ENCODE assay signal across 1 cellular context in the genomic region with DNA sequence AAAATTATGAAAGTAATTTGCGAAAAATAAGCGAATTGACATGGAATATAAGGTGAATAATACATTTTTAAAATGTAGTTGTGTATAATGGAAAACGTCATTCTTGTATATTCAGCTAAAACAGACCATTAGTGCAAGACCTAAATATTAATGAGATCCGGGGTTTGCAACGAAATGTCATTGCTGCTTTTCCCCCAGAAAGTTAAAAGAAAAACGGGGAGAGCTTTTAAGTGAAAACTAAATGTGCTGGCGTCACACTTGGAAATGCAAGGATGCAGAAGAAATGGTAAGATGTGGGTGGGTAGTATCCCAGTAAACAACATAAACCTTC.
TF ChIP-seq lines count a peak whose summit lies in the region.

No MANE protein-coding gene starts in this region.

TF ChIP-seq in GM12878, 131 proteins besides CTCF, POLR2A, EP300 and RAD21:
- no peak for TF ChIP-seq ZNF622 (IDR thresholded peaks at IDR 0.05)
- TF ChIP-seq, protein P1, sequence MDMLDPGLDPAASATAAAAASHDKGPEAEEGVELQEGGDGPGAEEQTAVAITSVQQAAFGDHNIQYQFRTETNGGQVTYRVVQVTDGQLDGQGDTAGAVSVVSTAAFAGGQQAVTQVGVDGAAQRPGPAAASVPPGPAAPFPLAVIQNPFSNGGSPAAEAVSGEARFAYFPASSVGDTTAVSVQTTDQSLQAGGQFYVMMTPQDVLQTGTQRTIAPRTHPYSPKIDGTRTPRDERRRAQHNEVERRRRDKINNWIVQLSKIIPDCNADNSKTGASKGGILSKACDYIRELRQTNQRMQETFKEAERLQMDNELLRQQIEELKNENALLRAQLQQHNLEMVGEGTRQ (IDR thresholded peaks at IDR 0.05; ENCODE audit: borderline replicate concordance, low read depth, low read length) = no peak
- TF ChIP-seq YBX1 (IDR thresholded peaks at IDR 0.05) = no peak
- TF ChIP-seq RAD51 (IDR thresholded peaks at IDR 0.05) = 0 out of 2 replicates have a peak, but pooled peaks have one; percentile 21
- TF ChIP-seq, protein P2, sequence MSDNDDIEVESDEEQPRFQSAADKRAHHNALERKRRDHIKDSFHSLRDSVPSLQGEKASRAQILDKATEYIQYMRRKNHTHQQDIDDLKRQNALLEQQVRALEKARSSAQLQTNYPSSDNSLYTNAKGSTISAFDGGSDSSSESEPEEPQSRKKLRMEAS (IDR thresholded peaks at IDR 0.05; ENCODE audit: low read depth, low read length) = no peak
- no peak for TF ChIP-seq HDAC2 (IDR thresholded peaks at IDR 0.05)
- TF ChIP-seq CBX5 (IDR thresholded peaks at IDR 0.05; ENCODE audit: low read depth) = no peak
- no peak for TF ChIP-seq BMI1 (IDR thresholded peaks at IDR 0.05; ENCODE audit: borderline replicate concordance)
- no peak for TF ChIP-seq JUND (IDR thresholded peaks at IDR 0.05; ENCODE audit: low read depth, low read length)
- no peak for TF ChIP-seq GATAD2B (conservative IDR thresholded peaks at IDR 0.05; ENCODE audit: low read depth)
- TF ChIP-seq, protein P3, sequence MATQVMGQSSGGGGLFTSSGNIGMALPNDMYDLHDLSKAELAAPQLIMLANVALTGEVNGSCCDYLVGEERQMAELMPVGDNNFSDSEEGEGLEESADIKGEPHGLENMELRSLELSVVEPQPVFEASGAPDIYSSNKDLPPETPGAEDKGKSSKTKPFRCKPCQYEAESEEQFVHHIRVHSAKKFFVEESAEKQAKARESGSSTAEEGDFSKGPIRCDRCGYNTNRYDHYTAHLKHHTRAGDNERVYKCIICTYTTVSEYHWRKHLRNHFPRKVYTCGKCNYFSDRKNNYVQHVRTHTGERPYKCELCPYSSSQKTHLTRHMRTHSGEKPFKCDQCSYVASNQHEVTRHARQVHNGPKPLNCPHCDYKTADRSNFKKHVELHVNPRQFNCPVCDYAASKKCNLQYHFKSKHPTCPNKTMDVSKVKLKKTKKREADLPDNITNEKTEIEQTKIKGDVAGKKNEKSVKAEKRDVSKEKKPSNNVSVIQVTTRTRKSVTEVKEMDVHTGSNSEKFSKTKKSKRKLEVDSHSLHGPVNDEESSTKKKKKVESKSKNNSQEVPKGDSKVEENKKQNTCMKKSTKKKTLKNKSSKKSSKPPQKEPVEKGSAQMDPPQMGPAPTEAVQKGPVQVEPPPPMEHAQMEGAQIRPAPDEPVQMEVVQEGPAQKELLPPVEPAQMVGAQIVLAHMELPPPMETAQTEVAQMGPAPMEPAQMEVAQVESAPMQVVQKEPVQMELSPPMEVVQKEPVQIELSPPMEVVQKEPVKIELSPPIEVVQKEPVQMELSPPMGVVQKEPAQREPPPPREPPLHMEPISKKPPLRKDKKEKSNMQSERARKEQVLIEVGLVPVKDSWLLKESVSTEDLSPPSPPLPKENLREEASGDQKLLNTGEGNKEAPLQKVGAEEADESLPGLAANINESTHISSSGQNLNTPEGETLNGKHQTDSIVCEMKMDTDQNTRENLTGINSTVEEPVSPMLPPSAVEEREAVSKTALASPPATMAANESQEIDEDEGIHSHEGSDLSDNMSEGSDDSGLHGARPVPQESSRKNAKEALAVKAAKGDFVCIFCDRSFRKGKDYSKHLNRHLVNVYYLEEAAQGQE (IDR thresholded peaks at IDR 0.05; ENCODE audit: low read depth, low read length) = no peak
- no peak for TF ChIP-seq EZH2 (IDR thresholded peaks at IDR 0.05; ENCODE audit: borderline replicate concordance, control insufficient read depth, low read depth, low read length)
- TF ChIP-seq PAX8 (IDR thresholded peaks at IDR 0.05) = peak; percentile 32; the same call in 1 of the 2 replicates
- TF ChIP-seq PML (IDR thresholded peaks at IDR 0.05; ENCODE audit: low read length) = 0 out of 2 replicates have a peak, but pooled peaks have one; percentile 50
- TF ChIP-seq, protein P4, sequence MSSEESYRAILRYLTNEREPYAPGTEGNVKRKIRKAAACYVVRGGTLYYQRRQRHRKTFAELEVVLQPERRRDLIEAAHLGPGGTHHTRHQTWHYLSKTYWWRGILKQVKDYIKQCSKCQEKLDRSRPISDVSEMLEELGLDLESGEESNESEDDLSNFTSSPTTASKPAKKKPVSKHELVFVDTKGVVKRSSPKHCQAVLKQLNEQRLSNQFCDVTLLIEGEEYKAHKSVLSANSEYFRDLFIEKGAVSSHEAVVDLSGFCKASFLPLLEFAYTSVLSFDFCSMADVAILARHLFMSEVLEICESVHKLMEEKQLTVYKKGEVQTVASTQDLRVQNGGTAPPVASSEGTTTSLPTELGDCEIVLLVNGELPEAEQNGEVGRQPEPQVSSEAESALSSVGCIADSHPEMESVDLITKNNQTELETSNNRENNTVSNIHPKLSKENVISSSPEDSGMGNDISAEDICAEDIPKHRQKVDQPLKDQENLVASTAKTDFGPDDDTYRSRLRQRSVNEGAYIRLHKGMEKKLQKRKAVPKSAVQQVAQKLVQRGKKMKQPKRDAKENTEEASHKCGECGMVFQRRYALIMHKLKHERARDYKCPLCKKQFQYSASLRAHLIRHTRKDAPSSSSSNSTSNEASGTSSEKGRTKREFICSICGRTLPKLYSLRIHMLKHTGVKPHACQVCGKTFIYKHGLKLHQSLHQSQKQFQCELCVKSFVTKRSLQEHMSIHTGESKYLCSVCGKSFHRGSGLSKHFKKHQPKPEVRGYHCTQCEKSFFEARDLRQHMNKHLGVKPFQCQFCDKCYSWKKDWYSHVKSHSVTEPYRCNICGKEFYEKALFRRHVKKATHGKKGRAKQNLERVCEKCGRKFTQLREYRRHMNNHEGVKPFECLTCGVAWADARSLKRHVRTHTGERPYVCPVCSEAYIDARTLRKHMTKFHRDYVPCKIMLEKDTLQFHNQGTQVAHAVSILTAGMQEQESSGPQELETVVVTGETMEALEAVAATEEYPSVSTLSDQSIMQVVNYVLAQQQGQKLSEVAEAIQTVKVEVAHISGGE (CRISPR knock-in tag; IDR thresholded peaks at IDR 0.05) = no peak
- TF ChIP-seq RCOR1 (conservative IDR thresholded peaks at IDR 0.05; ENCODE audit: low read depth, low read length) = no peak
- TF ChIP-seq NR2F1 (conservative IDR thresholded peaks at IDR 0.05) = no peak
- TF ChIP-seq, protein P5, sequence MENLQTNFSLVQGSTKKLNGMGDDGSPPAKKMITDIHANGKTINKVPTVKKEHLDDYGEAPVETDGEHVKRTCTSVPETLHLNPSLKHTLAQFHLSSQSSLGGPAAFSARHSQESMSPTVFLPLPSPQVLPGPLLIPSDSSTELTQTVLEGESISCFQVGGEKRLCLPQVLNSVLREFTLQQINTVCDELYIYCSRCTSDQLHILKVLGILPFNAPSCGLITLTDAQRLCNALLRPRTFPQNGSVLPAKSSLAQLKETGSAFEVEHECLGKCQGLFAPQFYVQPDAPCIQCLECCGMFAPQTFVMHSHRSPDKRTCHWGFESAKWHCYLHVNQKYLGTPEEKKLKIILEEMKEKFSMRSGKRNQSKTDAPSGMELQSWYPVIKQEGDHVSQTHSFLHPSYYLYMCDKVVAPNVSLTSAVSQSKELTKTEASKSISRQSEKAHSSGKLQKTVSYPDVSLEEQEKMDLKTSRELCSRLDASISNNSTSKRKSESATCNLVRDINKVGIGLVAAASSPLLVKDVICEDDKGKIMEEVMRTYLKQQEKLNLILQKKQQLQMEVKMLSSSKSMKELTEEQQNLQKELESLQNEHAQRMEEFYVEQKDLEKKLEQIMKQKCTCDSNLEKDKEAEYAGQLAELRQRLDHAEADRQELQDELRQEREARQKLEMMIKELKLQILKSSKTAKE (IDR thresholded peaks at IDR 0.05; ENCODE audit: low read depth, poor library complexity, severe bottlenecking) = peak; percentile 41
- no peak for TF ChIP-seq SMAD5 (IDR thresholded peaks at IDR 0.05; ENCODE audit: low read depth)
- no peak for TF ChIP-seq JUNB (IDR thresholded peaks at IDR 0.05)
- TF ChIP-seq, protein P6, sequence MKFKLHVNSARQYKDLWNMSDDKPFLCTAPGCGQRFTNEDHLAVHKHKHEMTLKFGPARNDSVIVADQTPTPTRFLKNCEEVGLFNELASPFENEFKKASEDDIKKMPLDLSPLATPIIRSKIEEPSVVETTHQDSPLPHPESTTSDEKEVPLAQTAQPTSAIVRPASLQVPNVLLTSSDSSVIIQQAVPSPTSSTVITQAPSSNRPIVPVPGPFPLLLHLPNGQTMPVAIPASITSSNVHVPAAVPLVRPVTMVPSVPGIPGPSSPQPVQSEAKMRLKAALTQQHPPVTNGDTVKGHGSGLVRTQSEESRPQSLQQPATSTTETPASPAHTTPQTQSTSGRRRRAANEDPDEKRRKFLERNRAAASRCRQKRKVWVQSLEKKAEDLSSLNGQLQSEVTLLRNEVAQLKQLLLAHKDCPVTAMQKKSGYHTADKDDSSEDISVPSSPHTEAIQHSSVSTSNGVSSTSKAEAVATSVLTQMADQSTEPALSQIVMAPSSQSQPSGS (IDR thresholded peaks at IDR 0.05; ENCODE audit: low read length) = no peak
- TF ChIP-seq, protein P7, sequence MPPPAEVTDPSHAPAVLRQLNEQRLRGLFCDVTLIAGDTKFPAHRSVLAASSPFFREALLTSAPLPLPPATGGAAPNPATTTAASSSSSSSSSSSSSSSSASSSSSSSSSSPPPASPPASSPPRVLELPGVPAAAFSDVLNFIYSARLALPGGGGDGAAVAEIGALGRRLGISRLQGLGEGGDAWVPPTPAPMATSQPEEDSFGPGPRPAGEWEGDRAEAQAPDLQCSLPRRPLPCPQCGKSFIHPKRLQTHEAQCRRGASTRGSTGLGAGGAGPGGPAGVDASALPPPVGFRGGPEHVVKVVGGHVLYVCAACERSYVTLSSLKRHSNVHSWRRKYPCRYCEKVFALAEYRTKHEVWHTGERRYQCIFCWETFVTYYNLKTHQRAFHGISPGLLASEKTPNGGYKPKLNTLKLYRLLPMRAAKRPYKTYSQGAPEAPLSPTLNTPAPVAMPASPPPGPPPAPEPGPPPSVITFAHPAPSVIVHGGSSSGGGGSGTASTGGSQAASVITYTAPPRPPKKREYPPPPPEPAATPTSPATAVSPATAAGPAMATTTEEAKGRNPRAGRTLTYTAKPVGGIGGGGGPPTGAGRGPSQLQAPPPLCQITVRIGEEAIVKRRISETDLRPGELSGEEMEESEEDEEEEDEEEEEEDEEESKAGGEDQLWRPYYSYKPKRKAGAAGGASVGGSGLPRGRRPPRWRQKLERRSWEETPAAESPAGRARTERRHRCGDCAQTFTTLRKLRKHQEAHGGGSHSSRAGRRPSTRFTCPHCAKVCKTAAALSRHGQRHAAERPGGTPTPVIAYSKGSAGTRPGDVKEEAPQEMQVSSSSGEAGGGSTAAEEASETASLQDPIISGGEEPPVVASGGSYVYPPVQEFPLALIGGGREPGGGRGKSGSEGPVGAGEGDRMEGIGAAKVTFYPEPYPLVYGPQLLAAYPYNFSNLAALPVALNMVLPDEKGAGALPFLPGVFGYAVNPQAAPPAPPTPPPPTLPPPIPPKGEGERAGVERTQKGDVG (CRISPR knock-in tag; IDR thresholded peaks at IDR 0.05) = no peak
- peak; percentile 46 for TF ChIP-seq FOXM1 (IDR thresholded peaks at IDR 0.05; ENCODE audit: low read depth, low read length)
- TF ChIP-seq, protein P8, sequence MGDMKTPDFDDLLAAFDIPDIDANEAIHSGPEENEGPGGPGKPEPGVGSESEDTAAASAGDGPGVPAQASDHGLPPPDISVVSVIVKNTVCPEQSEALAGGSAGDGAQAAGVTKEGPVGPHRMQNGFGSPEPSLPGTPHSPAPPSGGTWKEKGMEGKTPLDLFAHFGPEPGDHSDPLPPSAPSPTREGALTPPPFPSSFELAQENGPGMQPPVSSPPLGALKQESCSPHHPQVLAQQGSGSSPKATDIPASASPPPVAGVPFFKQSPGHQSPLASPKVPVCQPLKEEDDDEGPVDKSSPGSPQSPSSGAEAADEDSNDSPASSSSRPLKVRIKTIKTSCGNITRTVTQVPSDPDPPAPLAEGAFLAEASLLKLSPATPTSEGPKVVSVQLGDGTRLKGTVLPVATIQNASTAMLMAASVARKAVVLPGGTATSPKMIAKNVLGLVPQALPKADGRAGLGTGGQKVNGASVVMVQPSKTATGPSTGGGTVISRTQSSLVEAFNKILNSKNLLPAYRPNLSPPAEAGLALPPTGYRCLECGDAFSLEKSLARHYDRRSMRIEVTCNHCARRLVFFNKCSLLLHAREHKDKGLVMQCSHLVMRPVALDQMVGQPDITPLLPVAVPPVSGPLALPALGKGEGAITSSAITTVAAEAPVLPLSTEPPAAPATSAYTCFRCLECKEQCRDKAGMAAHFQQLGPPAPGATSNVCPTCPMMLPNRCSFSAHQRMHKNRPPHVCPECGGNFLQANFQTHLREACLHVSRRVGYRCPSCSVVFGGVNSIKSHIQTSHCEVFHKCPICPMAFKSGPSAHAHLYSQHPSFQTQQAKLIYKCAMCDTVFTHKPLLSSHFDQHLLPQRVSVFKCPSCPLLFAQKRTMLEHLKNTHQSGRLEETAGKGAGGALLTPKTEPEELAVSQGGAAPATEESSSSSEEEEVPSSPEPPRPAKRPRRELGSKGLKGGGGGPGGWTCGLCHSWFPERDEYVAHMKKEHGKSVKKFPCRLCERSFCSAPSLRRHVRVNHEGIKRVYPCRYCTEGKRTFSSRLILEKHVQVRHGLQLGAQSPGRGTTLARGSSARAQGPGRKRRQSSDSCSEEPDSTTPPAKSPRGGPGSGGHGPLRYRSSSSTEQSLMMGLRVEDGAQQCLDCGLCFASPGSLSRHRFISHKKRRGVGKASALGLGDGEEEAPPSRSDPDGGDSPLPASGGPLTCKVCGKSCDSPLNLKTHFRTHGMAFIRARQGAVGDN (IDR thresholded peaks at IDR 0.05) = no peak
TF ChIP-seq in GM12878: peak in this region for 5.
